8 cellular contexts compared by ENCODE assay signal in genomic region chr1:6359568-6360496, GRCh38. TPM values are rescaled to one million over a fixed set of nuclear protein-coding genes. Genes with fewer than 3 reads are reported as not detected.
A peak's percentile ranks its signal among the peaks of the same experiment; 100 is the strongest.
DNase-seq lines count a peak whose midpoint lies in the region; ATAC-seq lines count a peak whose summit lies in the region.

No MANE protein-coding gene starts in this region.

- H3K27ac ChIP-seq in thymus (ENCODE audit: low read depth): peak overlapping the region; percentile 66

- H3K9me3 ChIP-seq in endocrine pancreas (ENCODE audit: control insufficient read depth, low read length) (no peaks in the 10 kb centered on the region), thymus (ENCODE audit: control insufficient read depth) (no peaks in the 10 kb centered on the region)

- 53% methylated on average over 17 of the region's 17 CpGs for WGBS in thymus

- H3K4me1 ChIP-seq in endocrine pancreas (ENCODE audit: control insufficient read depth, insufficient read depth, low read length) (no peaks in the 10 kb centered on the region), thymus (ENCODE audit: control insufficient read depth, insufficient read depth, low read length) (peaks cover 29% of the 10 kb centered on the region)

- H3K4me3 ChIP-seq in endocrine pancreas (ENCODE audit: control insufficient read depth, insufficient read depth, low read length) (no peak overlapping the region), thymus (ENCODE audit: low read length) (no peak overlapping the region)

- H3K9me3 Mint-ChIP-seq in naive B cell: no peaks in the 10 kb centered on the region

- H3K27ac Mint-ChIP-seq in naive B cell: peak overlapping the region; percentile 44 to 88 (median 82)

- H3K36me3 Mint-ChIP-seq in naive B cell: no peaks in the 10 kb centered on the region

- peaks cover 13 to 31% (median 24%) of the 10 kb centered on the region in 3 donors for H3K4me1 Mint-ChIP-seq in naive B cell

- H3K36me3 ChIP-seq in endocrine pancreas (ENCODE audit: control insufficient read depth, insufficient read depth, low read length): no peaks in the 10 kb centered on the region
- no peaks in the 10 kb centered on the region for H3K36me3 ChIP-seq in thymus (ENCODE audit: control insufficient read depth, insufficient read depth)

- DNase-seq in COLO829 (ENCODE audit: low spot score) (peak; percentile 40), HT-29 (ENCODE audit: low spot score) (peak; percentile 21), naive B cell (peak; percentile 27), NCI-H1417 treated with DMSO at 0.1 percent for 48 hours (lab: John Stamatoyannopoulos, UW) (no peak)
- DNase-seq in activated CD4-positive, alpha-beta T cell treated with anti-CD3 and anti-CD28 coated beads for 1 hour: peak; percentile 31

- peak; percentile 67 for ATAC-seq in GM19467 (IDR thresholded peaks at IDR 0.05; ENCODE audit: unreplicated experiment)
- peak; percentile 87 to 88 for ATAC-seq in naive B cell (ENCODE audit: low read depth in 2 of 2)

- peak overlapping the region in 7 of 8 donors; percentile 28 to 87 (median 72) for H3K4me3 Mint-ChIP-seq in naive B cell

- H3K9ac ChIP-seq in endocrine pancreas (ENCODE audit: control insufficient read depth, insufficient read depth, low read length): peak overlapping the region; percentile 69

- H3K27me3 ChIP-seq in endocrine pancreas (ENCODE audit: control insufficient read depth, insufficient read depth, low read length): peaks cover 2% of the 10 kb centered on the region
- no peaks in the 10 kb centered on the region for H3K27me3 ChIP-seq in thymus (ENCODE audit: control insufficient read depth, insufficient read depth)

- no peaks in the 10 kb centered on the region for H3K27me3 Mint-ChIP-seq in naive B cell

RNA-seq across cellular contexts. Expression of gene ACOT7, which starts 33.7 kb away (rescaled TPM):
- total RNA-seq in HT-29 (2014; rRNA removed; shearing (Covaris generic)): 31.7 and 33.9 TPM in 2 replicates
- 1 to 10 TPM; 1.8 to 3.7 (median 2.9) TPM for polyA plus RNA-seq in naive B cell (ENCODE audit: low read depth in 6 of 6)
- 14.2 TPM for polyA plus RNA-seq in thymus

RNA-seq across cellular contexts. Expression of gene HES2, which starts 59.9 kb away (rescaled TPM):
- 0.16 TPM in 1 of 2 replicates, not detected in the other for total RNA-seq in HT-29 (2014; rRNA removed; shearing (Covaris generic))
- not detected for polyA plus RNA-seq in naive B cell (ENCODE audit: low read depth in 6 of 6)
- 2.2 TPM for polyA plus RNA-seq in thymus
